In genomic region chrX:11193035-11193469, GRCh38 we compare ENCODE assay signal across 20 cellular contexts.
A peak's percentile ranks its signal among the peaks of the same experiment; 100 is the strongest.
DNase-seq lines count a peak whose midpoint lies in the region; ATAC-seq, FAIRE-seq and TF ChIP-seq lines count a peak whose summit lies in the region.
"Had no signal": no experiment of that assay in that cellular context is flagged by ENCODE, and none has a peak within 500 bp of the region (broad histone marks: within the 10 kb centered on the region; RNA-seq: fewer than 3 reads in every experiment).

No MANE protein-coding gene starts in this region.

- no peaks in the 10 kb centered on the region for H3K4me1 ChIP-seq in kidney (ENCODE audit: control insufficient read depth in 1 of 2, insufficient read depth in 1 of 2, low read depth in 1 of 2, low read length in 2 of 2)

- H3K36me3 ChIP-seq in kidney (ENCODE audit: control insufficient read depth in 1 of 2, insufficient read depth in 2 of 2, low read length in 2 of 2), result no peaks in the 10 kb centered on the region
- H3K36me3 ChIP-seq: BLaER1 treated with 17β-estradiol and CSF1 and Interleukin-3, amounts not matched to agents 10 nM and 100 nM; brain microvascular endothelial cell; thoracic aorta had no signal

- no peak overlapping the region for H3K9ac ChIP-seq in kidney (ENCODE audit: low read length in 2 of 2)
- H3K9ac ChIP-seq: BLaER1 treated with 17β-estradiol and CSF1 and Interleukin-3, amounts not matched to agents 10 nM and 100 nM had no signal

- H3K9me3 ChIP-seq in kidney (ENCODE audit: control insufficient read depth in 1 of 2, low read length in 2 of 2), result no peaks in the 10 kb centered on the region
- H3K9me3 ChIP-seq: BLaER1 treated with 17β-estradiol and CSF1 and Interleukin-3, amounts not matched to agents 10 nM and 100 nM; mucosa of descending colon; thoracic aorta had no signal

- FAIRE-seq in islet of Langerhans (lab: Jason Lieb, UNC) (peak; percentile 96), kidney (lab: Jason Lieb, UNC) (no peak)
- FAIRE-seq: keratinocyte had no signal

- intact Hi-C loops in kidney (cut with DNase I), result no loop called here

- TF ChIP-seq CTCF in cardiac fibroblast (IDR thresholded peaks at IDR 0.05; ENCODE audit: low read depth, low read length), result no peak
- no peak for TF ChIP-seq CTCF in kidney (IDR thresholded peaks at IDR 0.05; ENCODE audit: borderline replicate concordance, extremely low read depth, insufficient read depth)

- no peak for ATAC-seq in HG02571 (IDR thresholded peaks at IDR 0.05; ENCODE audit: unreplicated experiment)
- ATAC-seq: mucosa of descending colon had no signal

- H3K27ac ChIP-seq in kidney (ENCODE audit: low read depth in 2 of 2, low read length in 2 of 2), result no peak overlapping the region
- H3K27ac ChIP-seq: BLaER1 treated with 17β-estradiol and CSF1 and Interleukin-3, amounts not matched to agents 10 nM and 100 nM; brain microvascular endothelial cell; thoracic aorta had no signal

- H3K4me3 ChIP-seq in cardiac fibroblast (replicated peaks in 1 of 2; ENCODE audit: low read depth in 2 of 2, low read length in 2 of 2) (no peak overlapping the region), kidney (ENCODE audit: low read length in 2 of 2) (no peak overlapping the region)
- H3K4me3 ChIP-seq: BLaER1 treated with 17β-estradiol and CSF1 and Interleukin-3, amounts not matched to agents 10 nM and 100 nM; mucosa of descending colon; thoracic aorta had no signal

- DNase-seq in ELR (ENCODE audit: low read depth) (peak; percentile 37), LHCN-M2 (ENCODE audit: low read depth) (peak; percentile 48), cardiac fibroblast (ENCODE audit: low read depth in 2 of 2) (peak; percentile 25 to 56), iPS-NIHi11 (ENCODE audit: low spot score) (no peak), kidney (no peak)
- DNase-seq: activated CD4-positive, alpha-beta T cell treated with anti-CD3 and anti-CD28 coated beads for 48 hours; activated T-cell treated with anti-CD3 and anti-CD28 coated beads for 4 hours; brain microvascular endothelial cell; DMS153; mucosa of descending colon; NCI-H2171; SHP77; stimulated activated CD4-positive, alpha-beta T cell treated with anti-CD3 and anti-CD28 coated beads, Interleukin-4, amount 100 ng/mL, for 1 hour; stimulated activated CD8-positive, alpha-beta memory T cell treated with anti-CD3 and anti-CD28 coated beads, Interleukin-4, amount 100 ng/mL, for 48 hours; T1000 had no signal

Comparison
In these comparisons a context has a peak if more than half of its experiments do, and no peak if none do; other contexts are left out.
1. DNase-seq: peak in ELR (single experiment), LHCN-M2 (single experiment) and cardiac fibroblast (2 of 2); none in iPS-NIHi11 (single experiment) and kidney (single experiment).